ENCODE assay signal across 8 cellular contexts in genomic region chr17:44385287-44386181, GRCh38. TPM values are rescaled to one million over a fixed set of nuclear protein-coding genes. Genes with fewer than 3 reads are reported as not detected.
DNase-seq lines count a peak whose midpoint lies in the region; ATAC-seq, FAIRE-seq and TF ChIP-seq lines count a peak whose summit lies in the region.

No MANE protein-coding gene starts in this region.

- H3K4me1 Mint-ChIP-seq in activated naive CD4-positive, alpha-beta T cell treated with anti-CD3 and anti-CD28 coated beads, Interleukin-2, amount 50 U/mL, for 24 hours, result peaks cover 12% of the 10 kb centered on the region

- ATAC-seq in SK-N-SH treated with all-trans-retinoic acid at 6 μM for 48 hours (peak; percentile 87), Right ventricle myocardium inferior (peak; percentile 89), pancreas (peak; percentile 90 to 98 (median 96)), GM18519 (IDR thresholded peaks at IDR 0.05; ENCODE audit: low FRiP score, unreplicated experiment) (no peak)

- peak; percentile 95 for DNase-seq in GM13976 (ENCODE audit: low spot score)
- peak; percentile 89 for DNase-seq in Right ventricle myocardium inferior (ENCODE audit: missing footprints)
- peak; percentile 80 to 94 (median 88) for DNase-seq in pancreas
- peak; percentile 90 to 92 for DNase-seq in thyroid gland

- intact Hi-C loops in Right ventricle myocardium inferior (cut with DNase I), result no loop called here
- intact Hi-C loops in pancreas (cut with DNase I), result no loop called here
- intact Hi-C loops in thyroid gland (cut with DNase I), result no loop called here

- H3K27me3 ChIP-seq in pancreas, result no peaks in the 10 kb centered on the region
- H3K27me3 ChIP-seq in thyroid gland, result no peaks in the 10 kb centered on the region

- peak overlapping the region; percentile 81 for H3K4me3 Mint-ChIP-seq in activated naive CD4-positive, alpha-beta T cell treated with anti-CD3 and anti-CD28 coated beads, Interleukin-2, amount 50 U/mL, for 24 hours

- peak overlapping the region; percentile 15 to 53 (median 36) for H3K4me3 ChIP-seq in pancreas
- peak overlapping the region in 2 of 3 donors; percentile 40 to 87 for H3K4me3 ChIP-seq in thyroid gland (replicated peaks in 1 of 3)

- 4% methylated on average over 56 to 68 of the region's 68 CpGs for WGBS in pancreas, 2 donors
- WGBS in thyroid gland, 2 donors, result 1 to 7% methylated on average over 31 to 36 of the region's 68 CpGs

- no peaks in the 10 kb centered on the region for H3K36me3 Mint-ChIP-seq in activated naive CD4-positive, alpha-beta T cell treated with anti-CD3 and anti-CD28 coated beads, Interleukin-2, amount 50 U/mL, for 24 hours

- H3K36me3 ChIP-seq in pancreas (no peaks in the 10 kb centered on the region), thyroid gland (no peaks in the 10 kb centered on the region)

- peaks cover 0 to 3% (median 0%) of the 10 kb centered on the region in 3 donors for H3K4me1 ChIP-seq in pancreas
- H3K4me1 ChIP-seq in thyroid gland, result peaks cover 13 to 17% of the 10 kb centered on the region in 2 donors

- H3K27ac Mint-ChIP-seq in activated naive CD4-positive, alpha-beta T cell treated with anti-CD3 and anti-CD28 coated beads, Interleukin-2, amount 50 U/mL, for 24 hours, result no peak overlapping the region

- TF ChIP-seq POLR2A in thyroid gland (IDR thresholded peaks at IDR 0.05), result peak in 1 of 2 donors; percentile 66

- no peak overlapping the region for H3K27ac ChIP-seq in pancreas
- peak overlapping the region in 1 of 3 donors; percentile 2 for H3K27ac ChIP-seq in thyroid gland

- no peaks in the 10 kb centered on the region for H3K9me3 Mint-ChIP-seq in activated naive CD4-positive, alpha-beta T cell treated with anti-CD3 and anti-CD28 coated beads, Interleukin-2, amount 50 U/mL, for 24 hours

- peaks cover 5% of the 10 kb centered on the region for H3K27me3 Mint-ChIP-seq in activated naive CD4-positive, alpha-beta T cell treated with anti-CD3 and anti-CD28 coated beads, Interleukin-2, amount 50 U/mL, for 24 hours

- FAIRE-seq in pancreas (lab: Jason Lieb, UNC), result no peak

- in situ Hi-C loops in GM13976 (cut with MboI; ENCODE audit: low sequenced_read_pairs, unreplicated experiment), result no loop called here

- TF ChIP-seq CTCF in GM13976 (IDR thresholded peaks at IDR 0.05; ENCODE audit: borderline replicate concordance, control extremely low read depth, extremely low read depth, insufficient read depth, missing control alignments), result peak; percentile 11
- 0 out of 2 replicates have a peak, but pooled peaks have one; percentile 8 for TF ChIP-seq CTCF in LNCAP (IDR thresholded peaks at IDR 0.05)
- TF ChIP-seq CTCF in pancreas (IDR thresholded peaks at IDR 0.05), result no peak
- peak in 1 of 6 experiments; percentile 26 for TF ChIP-seq CTCF in thyroid gland (IDR thresholded peaks at IDR 0.05)

- H3K9me3 ChIP-seq in pancreas, result no peaks in the 10 kb centered on the region
- H3K9me3 ChIP-seq in thyroid gland, result no peaks in the 10 kb centered on the region

TF ChIP-seq in SK-N-SH treated with all-trans-retinoic acid at 6 μM for 48 hours, 23 proteins besides CTCF, POLR2A, EP300 and RAD21:
- TF ChIP-seq RARB (CRISPR knock-in tag; IDR thresholded peaks at IDR 0.05) (no peak), ZFP3 (CRISPR knock-in tag; IDR thresholded peaks at IDR 0.05) (no peak), ZFP30 (CRISPR knock-in tag; IDR thresholded peaks at IDR 0.05) (no peak), ZC3H10 (CRISPR knock-in tag; IDR thresholded peaks at IDR 0.05) (no peak), CSDC2 (CRISPR knock-in tag; IDR thresholded peaks at IDR 0.05) (no peak), GLIS3 (CRISPR knock-in tag; IDR thresholded peaks at IDR 0.05) (no peak), ARNTL (CRISPR knock-in tag; IDR thresholded peaks at IDR 0.05; ENCODE audit: borderline replicate concordance, low read depth) (no peak), TCF4 (CRISPR knock-in tag; IDR thresholded peaks at IDR 0.05; ENCODE audit: borderline replicate concordance) (no peak), ZNF8 (CRISPR knock-in tag; IDR thresholded peaks at IDR 0.05) (no peak), OSR1 (CRISPR knock-in tag; IDR thresholded peaks at IDR 0.05) (no peak), BACH2 (CRISPR knock-in tag; IDR thresholded peaks at IDR 0.05; ENCODE audit: borderline replicate concordance) (no peak), TOX (CRISPR knock-in tag; IDR thresholded peaks at IDR 0.05; ENCODE audit: borderline replicate concordance) (no peak), ZNF565 (CRISPR knock-in tag; conservative IDR thresholded peaks at IDR 0.05; ENCODE audit: low read depth) (no peak), ESRRG (CRISPR knock-in tag; IDR thresholded peaks at IDR 0.05) (no peak)
- TF ChIP-seq, protein P1, sequence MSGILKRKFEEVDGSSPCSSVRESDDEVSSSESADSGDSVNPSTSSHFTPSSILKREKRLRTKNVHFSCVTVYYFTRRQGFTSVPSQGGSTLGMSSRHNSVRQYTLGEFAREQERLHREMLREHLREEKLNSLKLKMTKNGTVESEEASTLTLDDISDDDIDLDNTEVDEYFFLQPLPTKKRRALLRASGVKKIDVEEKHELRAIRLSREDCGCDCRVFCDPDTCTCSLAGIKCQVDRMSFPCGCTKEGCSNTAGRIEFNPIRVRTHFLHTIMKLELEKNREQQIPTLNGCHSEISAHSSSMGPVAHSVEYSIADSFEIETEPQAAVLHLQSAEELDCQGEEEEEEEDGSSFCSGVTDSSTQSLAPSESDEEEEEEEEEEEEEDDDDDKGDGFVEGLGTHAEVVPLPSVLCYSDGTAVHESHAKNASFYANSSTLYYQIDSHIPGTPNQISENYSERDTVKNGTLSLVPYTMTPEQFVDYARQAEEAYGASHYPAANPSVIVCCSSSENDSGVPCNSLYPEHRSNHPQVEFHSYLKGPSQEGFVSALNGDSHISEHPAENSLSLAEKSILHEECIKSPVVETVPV (CRISPR knock-in tag; IDR thresholded peaks at IDR 0.05), result no peak
- TF ChIP-seq, protein P2, sequence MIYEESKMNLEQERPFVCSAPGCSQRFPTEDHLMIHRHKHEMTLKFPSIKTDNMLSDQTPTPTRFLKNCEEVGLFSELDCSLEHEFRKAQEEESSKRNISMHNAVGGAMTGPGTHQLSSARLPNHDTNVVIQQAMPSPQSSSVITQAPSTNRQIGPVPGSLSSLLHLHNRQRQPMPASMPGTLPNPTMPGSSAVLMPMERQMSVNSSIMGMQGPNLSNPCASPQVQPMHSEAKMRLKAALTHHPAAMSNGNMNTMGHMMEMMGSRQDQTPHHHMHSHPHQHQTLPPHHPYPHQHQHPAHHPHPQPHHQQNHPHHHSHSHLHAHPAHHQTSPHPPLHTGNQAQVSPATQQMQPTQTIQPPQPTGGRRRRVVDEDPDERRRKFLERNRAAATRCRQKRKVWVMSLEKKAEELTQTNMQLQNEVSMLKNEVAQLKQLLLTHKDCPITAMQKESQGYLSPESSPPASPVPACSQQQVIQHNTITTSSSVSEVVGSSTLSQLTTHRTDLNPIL (CRISPR knock-in tag; IDR thresholded peaks at IDR 0.05; ENCODE audit: low read depth), result no peak
- TF ChIP-seq, protein P3, sequence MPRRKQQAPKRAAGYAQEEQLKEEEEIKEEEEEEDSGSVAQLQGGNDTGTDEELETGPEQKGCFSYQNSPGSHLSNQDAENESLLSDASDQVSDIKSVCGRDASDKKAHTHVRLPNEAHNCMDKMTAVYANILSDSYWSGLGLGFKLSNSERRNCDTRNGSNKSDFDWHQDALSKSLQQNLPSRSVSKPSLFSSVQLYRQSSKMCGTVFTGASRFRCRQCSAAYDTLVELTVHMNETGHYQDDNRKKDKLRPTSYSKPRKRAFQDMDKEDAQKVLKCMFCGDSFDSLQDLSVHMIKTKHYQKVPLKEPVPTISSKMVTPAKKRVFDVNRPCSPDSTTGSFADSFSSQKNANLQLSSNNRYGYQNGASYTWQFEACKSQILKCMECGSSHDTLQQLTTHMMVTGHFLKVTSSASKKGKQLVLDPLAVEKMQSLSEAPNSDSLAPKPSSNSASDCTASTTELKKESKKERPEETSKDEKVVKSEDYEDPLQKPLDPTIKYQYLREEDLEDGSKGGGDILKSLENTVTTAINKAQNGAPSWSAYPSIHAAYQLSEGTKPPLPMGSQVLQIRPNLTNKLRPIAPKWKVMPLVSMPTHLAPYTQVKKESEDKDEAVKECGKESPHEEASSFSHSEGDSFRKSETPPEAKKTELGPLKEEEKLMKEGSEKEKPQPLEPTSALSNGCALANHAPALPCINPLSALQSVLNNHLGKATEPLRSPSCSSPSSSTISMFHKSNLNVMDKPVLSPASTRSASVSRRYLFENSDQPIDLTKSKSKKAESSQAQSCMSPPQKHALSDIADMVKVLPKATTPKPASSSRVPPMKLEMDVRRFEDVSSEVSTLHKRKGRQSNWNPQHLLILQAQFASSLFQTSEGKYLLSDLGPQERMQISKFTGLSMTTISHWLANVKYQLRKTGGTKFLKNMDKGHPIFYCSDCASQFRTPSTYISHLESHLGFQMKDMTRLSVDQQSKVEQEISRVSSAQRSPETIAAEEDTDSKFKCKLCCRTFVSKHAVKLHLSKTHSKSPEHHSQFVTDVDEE (CRISPR knock-in tag; IDR thresholded peaks at IDR 0.05), result no peak

RNA-seq across cellular contexts. Expression of gene ITGA2B, which starts 3.9 kb away (rescaled TPM):
- total RNA-seq in Right ventricle myocardium inferior (0.78 TPM), pancreas (under 1 TPM; 0.09 to 0.61 (median 0.46) TPM), thyroid gland (1 to 10 TPM; 2.0 to 4.6 (median 3.3) TPM)
- under 1 TPM; 0.42 to 0.53 TPM for polyA plus RNA-seq in pancreas

RNA-seq across cellular contexts. Expression of gene FAM171A2, which starts 21.9 kb away (rescaled TPM):
- 0.70 TPM for total RNA-seq in Right ventricle myocardium inferior
- under 1 TPM; 0.24 to 0.97 (median 0.44) TPM for total RNA-seq in pancreas
- 1 to 10 TPM in 1 of 2 donors, under 1 TPM in 1; 0.87 to 1.3 TPM for polyA plus RNA-seq in pancreas
- total RNA-seq in thyroid gland, result 10 to 100 TPM in 2 of 4 donors, 1 to 10 TPM in 2; 7.1 to 15.0 (median 10.4) TPM

RNA-seq across cellular contexts. Expression of gene GRN, which starts 40.4 kb away (rescaled TPM):
- total RNA-seq in Right ventricle myocardium inferior (150 TPM), pancreas (100 to 1,000 TPM in 2 of 6 donors, 10 to 100 TPM in 4; 48.0 to 229 (median 69.6) TPM), thyroid gland (100 to 1,000 TPM; 259 to 292 (median 264) TPM)
- polyA plus RNA-seq in pancreas, result 100 to 1,000 TPM in 1 of 2 donors, 10 to 100 TPM in 1; 55.7 to 100 TPM

Comparison
In these comparisons a context has a peak if more than half of its experiments do, and no peak if none do; other contexts are left out.
1. CTCF ChIP-seq: peak in GM13976 (single experiment) and LNCAP (single experiment); none in pancreas (0 of 4).
2. Peak in every context shown above with its lines, with median percentiles within 50 percentile points of each other: DNase-seq.